ENCODE assay signal across 1 cellular context in the genomic region with DNA sequence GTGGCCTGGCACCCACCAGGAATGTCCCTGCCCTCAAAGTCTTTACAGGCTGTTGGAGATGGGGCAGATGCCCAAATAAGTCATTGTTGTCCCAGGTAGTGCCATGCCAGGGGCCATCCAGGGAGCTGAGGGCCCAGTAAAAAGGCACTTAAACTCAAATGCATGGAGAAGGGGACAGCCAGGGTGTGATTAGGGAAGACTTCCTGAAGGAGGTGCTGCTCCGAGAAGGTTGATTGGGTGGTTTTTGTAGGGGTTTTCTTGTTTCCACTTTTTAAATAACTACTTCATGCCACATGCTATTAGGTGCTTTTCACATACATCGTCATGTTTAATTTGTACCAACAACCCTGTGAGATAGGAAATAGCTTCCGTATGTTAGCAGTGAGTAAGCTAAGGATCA.
TF ChIP-seq lines count a peak whose summit lies in the region.

No MANE protein-coding gene starts in this region.

TF ChIP-seq in GM12878, 131 proteins besides CTCF, POLR2A, EP300 and RAD21 (continued from another document):
- TF ChIP-seq PAX5 (IDR thresholded peaks at IDR 0.05; ENCODE audit: borderline replicate concordance, low read depth, low read length): no peak
- no peak for TF ChIP-seq RCOR1 (conservative IDR thresholded peaks at IDR 0.05; ENCODE audit: low read depth, low read length)
- TF ChIP-seq STAT3 (IDR thresholded peaks at IDR 0.05; ENCODE audit: low read depth, low read length): no peak
TF ChIP-seq in GM12878: peak in this region for 1.
